Comparison of ENCODE assay signal across 8 cellular contexts in the genomic region with DNA sequence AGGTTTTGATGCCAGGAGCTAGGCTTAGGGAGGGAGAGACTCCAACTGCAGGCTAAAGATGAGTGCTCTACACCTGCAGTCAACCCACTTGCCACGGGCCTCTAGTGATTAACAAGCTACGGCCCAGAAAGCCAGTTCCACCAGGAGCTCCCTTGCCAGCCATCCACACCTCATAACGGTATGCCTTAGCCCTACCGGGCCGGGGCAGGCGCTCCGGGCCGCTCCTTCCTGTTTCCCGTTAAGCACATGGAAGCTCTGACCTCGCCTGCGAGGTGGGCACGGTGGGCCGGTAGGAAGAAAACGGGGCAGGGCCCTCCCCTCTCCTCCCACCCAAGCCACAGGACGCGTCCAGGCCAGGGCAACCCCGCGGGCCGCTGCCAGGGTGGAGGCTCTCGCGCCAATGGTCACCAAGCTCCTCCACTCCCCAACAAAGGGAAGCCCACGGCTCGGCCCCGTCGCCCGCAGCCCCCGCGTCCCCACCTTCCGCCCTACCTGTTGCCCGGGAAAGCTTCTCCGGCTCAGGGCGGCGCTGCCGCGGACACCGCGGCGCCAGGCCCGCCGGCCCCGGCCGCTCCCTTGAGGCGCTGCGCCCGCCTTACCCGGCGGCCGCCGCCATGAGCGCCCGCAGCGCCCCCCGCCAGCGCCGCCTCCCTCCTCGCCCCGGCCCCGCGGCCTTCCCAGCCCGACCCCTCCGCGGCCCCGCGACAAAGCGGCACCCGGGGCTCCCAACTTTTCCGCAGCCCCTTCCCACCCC. TPM values are rescaled to one million over a fixed set of nuclear protein-coding genes. Genes with fewer than 3 reads are reported as not detected.
A peak's percentile ranks its signal among the peaks of the same experiment; 100 is the strongest.
DNase-seq lines count a peak whose midpoint lies in the region; ATAC-seq and TF ChIP-seq lines count a peak whose summit lies in the region.

No MANE protein-coding gene starts in this region.

- DNase-seq in GM12864 (ENCODE audit: low read depth) (no peak), NCI-H226 (peak; percentile 27), activated T-cell treated with anti-CD3 and anti-CD28 coated beads for 4 hours (peak; percentile 14), epithelial cell of esophagus (ENCODE audit: low read depth) (peak; percentile 63), myocyte (ENCODE audit: low read depth) (peak; percentile 32), tibial artery (peak; percentile 29 to 74), iPS-NIHi7 (ENCODE audit: extremely low spot score) (no peak)

- H3K27me3 ChIP-seq in tibial artery: no peaks in the 10 kb centered on the region

- intact Hi-C loops in tibial artery (cut with DNase I; ENCODE audit: low total_unique reads): loop anchor here (10.0 kb wide), 2 partner anchors 339 to 409 kb away; no protein-coding TSS in a partner anchor

- peak; percentile 45 for ATAC-seq in HG02571 (IDR thresholded peaks at IDR 0.05; ENCODE audit: unreplicated experiment)

- no peaks in the 10 kb centered on the region for H3K36me3 ChIP-seq in tibial artery

- peaks cover 0 to 78% (median 68%) of the 10 kb centered on the region in 4 donors for H3K4me1 ChIP-seq in tibial artery

- TF ChIP-seq CTCF in GM12864 (IDR thresholded peaks at IDR 0.05; ENCODE audit: low read depth, low read length, missing control alignments) (no peak), epithelial cell of esophagus (IDR thresholded peaks at IDR 0.05; ENCODE audit: insufficient read depth, low read depth, low read length, missing control alignments) (no peak), tibial artery (IDR thresholded peaks at IDR 0.05) (no peak)

- peak overlapping the region; percentile 98 for H3K27ac ChIP-seq in tibial artery

- no peaks in the 10 kb centered on the region for H3K9me3 ChIP-seq in tibial artery

- H3K4me3 ChIP-seq in GM12864 (ENCODE audit: low read depth, low read length): peak overlapping the region; percentile 88
- peak overlapping the region; percentile 72 for H3K4me3 ChIP-seq in epithelial cell of esophagus (ENCODE audit: low read length)
- H3K4me3 ChIP-seq in tibial artery: peak overlapping the region; percentile 78 to 81

RNA-seq across cellular contexts. Expression of a gene that starts 0.6 kb away (rescaled TPM):
- total RNA-seq in myocyte: 55.2 and 58.3 TPM in 2 replicates
- polyA plus RNA-seq in myocyte (2012): 133 TPM

RNA-seq across cellular contexts. Expression of a gene that starts 8.1 kb away (rescaled TPM):
- not detected in 2 replicates for total RNA-seq in myocyte
- polyA plus RNA-seq in myocyte (2012): 1.1 TPM

RNA-seq across cellular contexts. Expression of a gene that starts 32.7 kb away (rescaled TPM):
- 23.6 and 39.6 TPM in 2 replicates for total RNA-seq in myocyte
- 13.9 TPM for polyA plus RNA-seq in myocyte (2012)

RNA-seq across cellular contexts. Expression of a gene that starts 34.2 kb away (rescaled TPM):
- 25.9 and 47.5 TPM in 2 replicates for total RNA-seq in myocyte
- 28.7 TPM for polyA plus RNA-seq in myocyte (2012)

RNA-seq across cellular contexts. Expression of a gene that starts 47.8 kb away (rescaled TPM):
- 42.9 and 48.3 TPM in 2 replicates for total RNA-seq in myocyte
- 30.8 TPM for polyA plus RNA-seq in myocyte (2012)

Comparison
In these comparisons a context has a peak if more than half of its experiments do, and no peak if none do; other contexts are left out.
1. DNase-seq: peak in NCI-H226 (single experiment), activated T-cell treated with anti-CD3 and anti-CD28 coated beads for 4 hours (single experiment), epithelial cell of esophagus (single experiment), myocyte (single experiment) and tibial artery (2 of 2); none in GM12864 (single experiment) and iPS-NIHi7 (single experiment).
2. Peak in every context shown above with its lines, with median percentiles within 50 percentile points of each other: H3K4me3 ChIP-seq.